ENCODE assay signal across 10 cellular contexts in the genomic region with DNA sequence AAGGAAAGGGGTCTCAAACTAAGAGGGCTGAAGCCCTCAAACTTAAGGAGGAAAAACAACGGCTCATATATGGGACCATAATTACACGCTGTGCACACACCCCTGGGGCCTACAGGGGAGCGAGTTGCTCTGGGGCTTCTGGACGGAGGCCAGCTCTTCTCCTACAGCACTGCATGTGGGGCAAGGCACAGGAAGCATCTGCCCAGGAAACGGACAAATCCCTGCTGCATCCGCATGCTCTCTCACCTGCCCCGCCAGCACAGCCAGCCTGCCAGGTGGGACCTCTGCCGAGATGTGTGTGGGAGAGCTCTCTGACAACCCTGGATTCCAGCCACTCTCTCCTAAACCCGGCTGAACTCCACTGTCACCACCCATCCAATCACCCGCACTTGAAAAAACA. TPM values are rescaled to one million over a fixed set of nuclear protein-coding genes. Genes with fewer than 3 reads are reported as not detected.
A peak's percentile ranks its signal among the peaks of the same experiment; 100 is the strongest.
DNase-seq lines count a peak whose midpoint lies in the region; ATAC-seq and TF ChIP-seq lines count a peak whose summit lies in the region.
"Had no signal": no experiment of that assay in that cellular context is flagged by ENCODE, and none has a peak within 500 bp of the region (broad histone marks: within the 10 kb centered on the region; RNA-seq: fewer than 3 reads in every experiment).

No MANE protein-coding gene starts in this region.

- WGBS in H9 (ENCODE audit: extremely low coverage, insufficient read length, low lambda C conversion rate) = no CpG with 5 or more reads among the region's 10 CpGs

- CTCF ChIA-PET in T-cell (lab: Charles Lee) = no interaction called here

- no peaks in the 10 kb centered on the region; the same call in 1 of the 2 replicates for H3K4me1 ChIP-seq in H9 (ENCODE audit: insufficient read depth, low read length)
- peaks cover 34% of the 10 kb centered on the region for H3K4me1 ChIP-seq in osteoblast (ENCODE audit: insufficient read depth, low read length)

- H3K4me3 Mint-ChIP-seq in H9 = no peak overlapping the region
- no peak overlapping the region for H3K4me3 Mint-ChIP-seq in T-cell
- no peak overlapping the region for H3K4me3 Mint-ChIP-seq in activated T-cell treated with anti-CD3 and anti-CD28 coated beads, Interleukin-2, amount 50 U/mL, for 4 hours

- H3K23ac ChIP-seq in H9 (ENCODE audit: insufficient read length, low read depth, low read length) = no peak overlapping the region

- no peak overlapping the region for H2BK120ac ChIP-seq in H9 (ENCODE audit: low read depth, low read length, poor library complexity, severe bottlenecking)

- H2BK20ac ChIP-seq in H9 (ENCODE audit: low read depth, low read length, poor library complexity, severe bottlenecking) = no peak overlapping the region

- H3K27ac Mint-ChIP-seq in H9 = peak overlapping the region; percentile 32 to 93 (median 75); a peak in 6 of 7 replicates
- no peak overlapping the region for H3K27ac Mint-ChIP-seq in T-cell

- no peak overlapping the region for H3K4ac ChIP-seq in H9 (ENCODE audit: low read depth, low read length)

- H4K91ac ChIP-seq in H9 (ENCODE audit: insufficient read length, low read depth, low read length) = no peak overlapping the region

- H4K8ac ChIP-seq in H9 (replicated peaks; ENCODE audit: insufficient read length, low read depth, low read length) = no peak overlapping the region

- H3K14ac ChIP-seq in H9 (ENCODE audit: insufficient read depth, low read length) = no peak overlapping the region

- POLR2A ChIA-PET in T-cell (lab: Charles Lee) = no interaction called here

- no peak overlapping the region for H3K56ac ChIP-seq in H9 (ENCODE audit: insufficient read length, low read depth, low read length)

- H4K20me1 ChIP-seq in H9 (ENCODE audit: control insufficient read depth, insufficient read depth, insufficient read length) (peaks cover 3% of the 10 kb centered on the region), osteoblast (ENCODE audit: insufficient read depth, low read length) (peaks cover 3% of the 10 kb centered on the region)

- no peaks in the 10 kb centered on the region for H3K27me3 Mint-ChIP-seq in H9 (ENCODE audit: low read depth)
- H3K27me3 Mint-ChIP-seq in T-cell = no peaks in the 10 kb centered on the region
- no peaks in the 10 kb centered on the region for H3K27me3 Mint-ChIP-seq in activated T-cell treated with anti-CD3 and anti-CD28 coated beads, Interleukin-2, amount 50 U/mL, for 4 hours (ENCODE audit: low read depth)

- H3K9me3 ChIP-seq in H9 (ENCODE audit: control insufficient read depth, low read depth, low read length) (no peaks in the 10 kb centered on the region), osteoblast (ENCODE audit: low read depth, low read length) (no peaks in the 10 kb centered on the region)

- H3K36me3 ChIP-seq in osteoblast (ENCODE audit: insufficient read depth, low read length) = peaks cover 7% of the 10 kb centered on the region

- H3K27ac ChIP-seq in H9 (ENCODE audit: insufficient read length, low read depth, low read length) = no peak overlapping the region
- peak overlapping the region; percentile 84 for H3K27ac ChIP-seq in osteoblast (ENCODE audit: low read depth, low read length)

- no peak overlapping the region for H2AFZ ChIP-seq in H9 (ENCODE audit: low read length)
- H2AFZ ChIP-seq in osteoblast (ENCODE audit: low read length) = no peak overlapping the region

- H4K5ac ChIP-seq in H9 (ENCODE audit: insufficient read length, low read depth, low read length) = no peak overlapping the region

- no peak for TF ChIP-seq CTCF in H9 (conservative IDR thresholded peaks at IDR 0.05)
- no peak for TF ChIP-seq CTCF in osteoblast (IDR thresholded peaks at IDR 0.05; ENCODE audit: extremely low read depth, low read depth, low read length)

- H3K79me2 ChIP-seq in H9 (ENCODE audit: insufficient read depth, low read length) = no peaks in the 10 kb centered on the region
- H3K79me2 ChIP-seq in osteoblast (ENCODE audit: insufficient read depth, low read length) = no peaks in the 10 kb centered on the region

- H3K4me2 ChIP-seq in H9 (ENCODE audit: insufficient read depth, insufficient read length, low read length) (no peak overlapping the region), osteoblast (ENCODE audit: insufficient read depth, low read length) (peak overlapping the region; percentile 76)

- no peaks in the 10 kb centered on the region for H3K79me1 ChIP-seq in H9 (ENCODE audit: insufficient read depth, low read depth, low read length, poor library complexity, severe bottlenecking)

- H2BK12ac ChIP-seq in H9 (ENCODE audit: insufficient read length, low read depth, low read length) = no peak overlapping the region

- H3K4me1 Mint-ChIP-seq in H9 (peaks cover 32% of the 10 kb centered on the region in 2 experiments), T-cell (peaks cover 0 to 5% (median 2%) of the 10 kb centered on the region in 3 donors)
- H3K4me1 Mint-ChIP-seq in activated T-cell treated with anti-CD3 and anti-CD28 coated beads, Interleukin-2, amount 50 U/mL, for 4 hours (ENCODE audit: low read depth) = no peaks in the 10 kb centered on the region

- H2BK15ac ChIP-seq in H9 (ENCODE audit: low read depth, low read length) = no peak overlapping the region

- H3K36me3 Mint-ChIP-seq in H9 (ENCODE audit: insufficient read depth in 1 of 3, low read depth in 3 of 3) (peaks cover 3 to 26% (median 24%) of the 10 kb centered on the region in 3 experiments; a peak in 6 of 7 replicates), T-cell (peaks cover 14% of the 10 kb centered on the region)
- peaks cover 11% of the 10 kb centered on the region for H3K36me3 Mint-ChIP-seq in activated T-cell treated with anti-CD3 and anti-CD28 coated beads, Interleukin-2, amount 50 U/mL, for 4 hours (ENCODE audit: insufficient read depth)

- H3K18ac ChIP-seq in H9 (ENCODE audit: insufficient read length, low read depth, low read length) = no peak overlapping the region

- H2AK5ac ChIP-seq in H9 (ENCODE audit: insufficient read length, low read length) = no peak overlapping the region

- no peak for DNase-seq in H9
- peak; percentile 23 for DNase-seq in NCI-H226
- peak; percentile 11 to 65 for DNase-seq in cerebellar nuclear complex (lab: John Stamatoyannopoulos, UW)
- no peak for DNase-seq in osteoblast (ENCODE audit: insufficient read length, low spot score, missing footprints)
- DNase-seq in T-cell = no peak
- DNase-seq in activated T-cell treated with anti-CD3 and anti-CD28 coated beads, Interleukin-2, amount 50 U/mL, for 4 hours = no peak
- DNase-seq: RPMI8226; stimulated activated CD4-positive, alpha-beta T cell treated with anti-CD3 and anti-CD28 coated beads, Interleukin-2, amount 100 ng/mL, for 24 hours had no signal

- H3K23me2 ChIP-seq in H9 (ENCODE audit: insufficient read length, low read depth, low read length, poor library complexity, severe bottlenecking) = no peaks in the 10 kb centered on the region

- no peak overlapping the region for H3K9ac ChIP-seq in H9 (ENCODE audit: extremely low read depth, insufficient read length, low read length)

- no peak overlapping the region for H3K4me3 ChIP-seq in osteoblast (ENCODE audit: insufficient read depth, low read length)

- no peaks in the 10 kb centered on the region for H3K9me3 Mint-ChIP-seq in H9
- H3K9me3 Mint-ChIP-seq in T-cell = no peaks in the 10 kb centered on the region
- H3K9me3 Mint-ChIP-seq in activated T-cell treated with anti-CD3 and anti-CD28 coated beads, Interleukin-2, amount 50 U/mL, for 4 hours = no peaks in the 10 kb centered on the region

- no peak overlapping the region for H2BK5ac ChIP-seq in H9 (ENCODE audit: insufficient read length, low read length)

- no peaks in the 10 kb centered on the region for H3K27me3 ChIP-seq in H9 (ENCODE audit: insufficient read depth, low read length)
- no peaks in the 10 kb centered on the region for H3K27me3 ChIP-seq in osteoblast (ENCODE audit: insufficient read depth, low read length)

- no peak overlapping the region for H3T11ph ChIP-seq in H9 (ENCODE audit: low read length)

- ATAC-seq in HG03280 (IDR thresholded peaks at IDR 0.05; ENCODE audit: unreplicated experiment) (no peak), T-cell (replicated peaks in 1 of 4) (no peak), HG03469 (IDR thresholded peaks at IDR 0.05; ENCODE audit: unreplicated experiment) (no peak)
- ATAC-seq in activated T-cell treated with anti-CD3 and anti-CD28 coated beads, Interleukin-2, amount 50 U/mL, for 4 hours = no peak

RNA-seq across cellular contexts. Expression of gene MRPL37, which starts 54.1 kb away (rescaled TPM):
- total RNA-seq in H9 (2021) = 123 and 125 TPM in 2 replicates
- total RNA-seq in osteoblast = 88.7 and 96.7 TPM in 2 replicates
- total RNA-seq in T-cell = 10 to 100 TPM; 27.4 to 45.7 (median 40.6) TPM
- total RNA-seq in activated T-cell treated with anti-CD3 and anti-CD28 coated beads, Interleukin-2, amount 50 U/mL, for 4 hours = 100 to 1,000 TPM; 172 to 194 (median 185) TPM

RNA-seq across cellular contexts. Expression of gene CYB5RL, which starts 54.2 kb away (rescaled TPM):
- 12.3 and 12.6 TPM in 2 replicates for total RNA-seq in H9 (2021)
- total RNA-seq in osteoblast = 10.3 and 11.6 TPM in 2 replicates
- 10 to 100 TPM in 3 of 5 donors, 1 to 10 TPM in 2; 5.7 to 11.5 (median 10.0) TPM for total RNA-seq in T-cell
- 1 to 10 TPM; 7.2 to 8.3 (median 7.7) TPM for total RNA-seq in activated T-cell treated with anti-CD3 and anti-CD28 coated beads, Interleukin-2, amount 50 U/mL, for 4 hours

Comparison
In these comparisons a context has a peak if more than half of its experiments do, and no peak if none do; other contexts are left out.
1. DNase-seq: peak in NCI-H226 (single experiment) and cerebellar nuclear complex (2 of 2); none in H9 (single experiment), osteoblast (single experiment), T-cell (0 of 34) and activated T-cell treated with anti-CD3 and anti-CD28 coated beads, Interleukin-2, amount 50 U/mL, for 4 hours (single experiment).
2. H3K27ac Mint-ChIP-seq: peak in H9 (3 of 3); none in T-cell (0 of 2).